ENCODE assay signal across 8 cellular contexts in genomic region chr16:46830902-46831647, GRCh38. TPM values are rescaled to one million over a fixed set of nuclear protein-coding genes. Genes with fewer than 3 reads are reported as not detected.
DNase-seq lines count a peak whose midpoint lies in the region; ATAC-seq, FAIRE-seq and TF ChIP-seq lines count a peak whose summit lies in the region.

Gene C16orf87, minus strand, starts transcription at chr16:46831180. Its CDS starts 31 bp downstream, at chr16:46831149.

- WGBS in pancreas, 2 donors = 1% methylated on average over 65 to 94 of the region's 94 CpGs
- WGBS in tibial nerve, 2 donors = 1% methylated on average over 40 to 62 of the region's 94 CpGs

- no peaks in the 10 kb centered on the region for H3K9me3 Mint-ChIP-seq in activated naive CD8-positive, alpha-beta T cell (ENCODE audit: low read depth)

- H3K27ac Mint-ChIP-seq in activated naive CD8-positive, alpha-beta T cell = peak within 1 kb of the TSS; percentile 99

- H3K27ac ChIP-seq in pancreas = peak within 1 kb of the TSS; percentile 61 to 88 (median 79)
- H3K27ac ChIP-seq in tibial nerve = peak within 1 kb of the TSS; percentile 86 to 92 (median 90)

- peak within 1 kb of the TSS; percentile 100 for H3K4me3 Mint-ChIP-seq in activated naive CD8-positive, alpha-beta T cell

- FAIRE-seq in pancreas (lab: Jason Lieb, UNC) = peak; percentile 51

- H3K27me3 ChIP-seq in pancreas (no peaks in the 10 kb centered on the region), tibial nerve (no peaks in the 10 kb centered on the region)

- H3K36me3 Mint-ChIP-seq in activated naive CD8-positive, alpha-beta T cell = peaks cover 3% of the 10 kb centered on the region

- peak within 1 kb of the TSS; percentile 74 to 95 (median 84) for H3K4me3 ChIP-seq in pancreas
- H3K4me3 ChIP-seq in tibial nerve = peak within 1 kb of the TSS; percentile 70 to 90 (median 80)

- peak in 1 of 2 donors; percentile 68 for TF ChIP-seq EP300 in tibial nerve (IDR thresholded peaks at IDR 0.05)

- TF ChIP-seq CTCF in GM10266 (IDR thresholded peaks at IDR 0.05; ENCODE audit: control insufficient read depth, insufficient read depth, low read depth, missing control alignments) = no peak
- TF ChIP-seq CTCF in pancreas (IDR thresholded peaks at IDR 0.05) = no peak
- no peak for TF ChIP-seq CTCF in tibial nerve (IDR thresholded peaks at IDR 0.05)

- DNase-seq in GM10266 (ENCODE audit: extremely low spot score) = peak; percentile 96
- peak; percentile 97 for DNase-seq in NCI-H1105 (lab: John Stamatoyannopoulos, UW)
- DNase-seq in SKM-1 treated with dmso at 0.1 percent for 144 hours (lab: John Stamatoyannopoulos, UW; ENCODE audit: unreplicated experiment) = peak; percentile 91
- DNase-seq in Right ventricle myocardium inferior (ENCODE audit: missing footprints) = peak; percentile 96
- peak; percentile 89 to 97 (median 93) for DNase-seq in pancreas
- peak; percentile 77 to 80 for DNase-seq in tibial nerve (ENCODE audit: low spot score in 2 of 2)

- H3K4me1 Mint-ChIP-seq in activated naive CD8-positive, alpha-beta T cell (ENCODE audit: low read depth) = peaks cover 33% of the 10 kb centered on the region

- H3K4me1 ChIP-seq in pancreas (peaks cover 0 to 3% (median 0%) of the 10 kb centered on the region in 3 donors), tibial nerve (peaks cover 0 to 25% (median 0%) of the 10 kb centered on the region in 4 donors)

- H3K9me3 ChIP-seq in pancreas = no peaks in the 10 kb centered on the region
- H3K9me3 ChIP-seq in tibial nerve = no peaks in the 10 kb centered on the region

- intact Hi-C loops in Right ventricle myocardium inferior (cut with DNase I) (no loop called here), pancreas (cut with DNase I) (no loop called here)

- peak; percentile 94 for ATAC-seq in HG02623 (IDR thresholded peaks at IDR 0.05; ENCODE audit: unreplicated experiment)
- peak; percentile 99 for ATAC-seq in Right ventricle myocardium inferior
- peak; percentile 92 to 97 (median 95) for ATAC-seq in pancreas

- TF ChIP-seq POLR2A in tibial nerve (IDR thresholded peaks at IDR 0.05) = peak; percentile 57 to 79

- H3K36me3 ChIP-seq in pancreas (no peaks in the 10 kb centered on the region), tibial nerve (no peaks in the 10 kb centered on the region)

- no peaks in the 10 kb centered on the region for H3K27me3 Mint-ChIP-seq in activated naive CD8-positive, alpha-beta T cell

RNA-seq across cellular contexts. Expression of gene C16orf87, which starts in this region (rescaled TPM):
- total RNA-seq in Right ventricle myocardium inferior (13.6 TPM), pancreas (1 to 10 TPM; 1.9 to 3.1 (median 2.3) TPM), tibial nerve (1 to 10 TPM; 4.1 to 5.9 (median 5.3) TPM)
- polyA plus RNA-seq in pancreas = 1 to 10 TPM; 1.0 to 2.3 TPM

Comparison
In these comparisons a context has a peak if more than half of its experiments do, and no peak if none do; other contexts are left out.
1. Peak in every context shown above with its lines: DNase-seq, ATAC-seq, H3K4me3 ChIP-seq and H3K27ac ChIP-seq.